ENCODE assay signal across 11 cellular contexts in the genomic region with DNA sequence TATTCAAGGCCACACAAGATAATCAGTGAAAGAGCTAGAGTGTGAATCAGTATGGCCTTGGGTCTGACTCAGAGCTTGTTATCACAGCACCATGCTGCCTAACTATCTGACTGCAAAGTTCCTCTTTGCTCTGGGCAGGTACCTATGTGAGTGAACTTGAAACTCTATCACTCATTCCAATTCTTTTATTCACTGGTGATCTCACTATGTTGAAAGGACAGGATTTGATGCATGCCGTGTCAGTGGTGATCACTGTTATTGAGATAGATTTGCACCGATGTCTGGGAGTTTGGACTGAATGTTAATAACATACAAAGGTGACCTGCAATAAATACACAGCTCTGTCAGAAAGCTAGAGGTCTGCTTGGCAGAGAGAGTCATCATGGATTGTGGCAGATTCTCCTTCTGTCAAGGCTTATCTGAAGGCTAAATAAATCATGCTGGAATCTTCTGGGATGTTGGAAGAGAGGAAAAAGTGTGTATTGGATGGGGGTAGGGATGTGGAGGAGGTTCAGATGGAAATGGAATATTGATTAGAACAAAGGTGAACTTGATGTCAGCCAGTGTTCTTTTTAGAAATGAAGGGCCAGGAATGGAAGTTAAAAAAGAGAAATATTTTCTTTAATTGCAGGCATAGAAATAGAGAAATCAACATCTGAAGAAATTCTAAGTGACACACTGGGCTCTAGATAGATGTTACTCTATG.
A peak's percentile ranks its signal among the peaks of the same experiment; 100 is the strongest.
DNase-seq lines count a peak whose midpoint lies in the region; ATAC-seq, FAIRE-seq and TF ChIP-seq lines count a peak whose summit lies in the region.
"Had no signal": no experiment of that assay in that cellular context is flagged by ENCODE, and none has a peak within 500 bp of the region (broad histone marks: within the 10 kb centered on the region; RNA-seq: fewer than 3 reads in every experiment).

No MANE protein-coding gene starts in this region.

- H3K9ac ChIP-seq in KMS-11, result no peak overlapping the region; the same call in 1 of the 2 replicates
- H3K9ac ChIP-seq in mesendoderm (ENCODE audit: low read length), result no peak overlapping the region

- peaks cover 100% of the 10 kb centered on the region for H3K4me1 ChIP-seq in KMS-11 (ENCODE audit: low read depth, poor library complexity, severe bottlenecking)
- peaks cover 7% of the 10 kb centered on the region for H3K4me1 ChIP-seq in mesendoderm (ENCODE audit: control insufficient read depth, low read depth, low read length)

- no peaks in the 10 kb centered on the region for H3K79me1 ChIP-seq in mesendoderm (ENCODE audit: low read length)

- 0 out of 2 replicates have a peak overlapping the region, but pooled peaks have one; percentile 21 for H2AFZ ChIP-seq in KMS-11 (ENCODE audit: low read depth)

- H3K27ac ChIP-seq in KMS-11 (peak overlapping the region; percentile 89), mesendoderm (ENCODE audit: low read depth, low read length) (no peak overlapping the region)
- H3K27ac ChIP-seq: Peyer's patch had no signal

- peak; percentile 53 for ATAC-seq in GM18909 (IDR thresholded peaks at IDR 0.05; ENCODE audit: poor library complexity, unreplicated experiment)

- H2BK120ac ChIP-seq in mesendoderm (ENCODE audit: low read depth, low read length), result no peak overlapping the region

- H3K4me3 ChIP-seq in KMS-11 (IDR thresholded peaks at IDR 0.05; ENCODE audit: insufficient read depth, low read depth, low read length), result no peak overlapping the region
- H3K4me3 ChIP-seq in mesendoderm (ENCODE audit: low read length), result no peak overlapping the region
- H3K4me3 ChIP-seq: Peyer's patch had no signal

- H3K27me3 ChIP-seq in KMS-11 (ENCODE audit: insufficient read depth, low read depth) (no peaks in the 10 kb centered on the region), mesendoderm (ENCODE audit: insufficient read depth, low read length, poor library complexity) (no peaks in the 10 kb centered on the region)
- H3K27me3 ChIP-seq: Peyer's patch had no signal

- WGBS in mesendoderm (ENCODE audit: extremely low coverage, insufficient coverage, low lambda C conversion rate), result no CpG with 5 or more reads among the region's 2 CpGs

- H3K56ac ChIP-seq in mesendoderm (ENCODE audit: low read length), result no peak overlapping the region

- H3K79me2 ChIP-seq in KMS-11 (ENCODE audit: insufficient read depth, low read depth), result no peaks in the 10 kb centered on the region
- H3K79me2 ChIP-seq in mesendoderm (ENCODE audit: control insufficient read depth, insufficient read depth, low read length), result no peaks in the 10 kb centered on the region

- no peak for DNase-seq in H54 (ENCODE audit: insufficient read length, low spot score)
- peak; percentile 70 for DNase-seq in mesendoderm
- DNase-seq in NCI-H2171 (lab: John Stamatoyannopoulos, UW), result no peak
- DNase-seq in iPS-NIHi11 (ENCODE audit: low spot score), result no peak
- no peak for DNase-seq in NCI-H82 treated with DMSO at 0.1 percent for 48 hours (lab: John Stamatoyannopoulos, UW; ENCODE audit: unreplicated experiment)
- no peak for DNase-seq in activated naive CD4-positive, alpha-beta T cell treated with anti-CD3 and anti-CD28 coated beads, Interleukin-2, amount 50 U/mL, for 16 hours
- DNase-seq: left cardiac atrium had no signal

- H2AK5ac ChIP-seq in mesendoderm (ENCODE audit: low read length), result no peak overlapping the region

- no peak overlapping the region for H4K5ac ChIP-seq in mesendoderm (ENCODE audit: low read length)

- no peak overlapping the region for H2BK15ac ChIP-seq in mesendoderm (replicated peaks; ENCODE audit: low read depth)

- peak; percentile 92 for FAIRE-seq in H54 (lab: Jason Lieb, UNC)
- FAIRE-seq: H1 had no signal

- no peak for TF ChIP-seq CTCF in KMS-11 (conservative IDR thresholded peaks at IDR 0.05; ENCODE audit: low read depth, low read length)

- H3K4me2 ChIP-seq in KMS-11 (peak overlapping the region; percentile 91; the same call in 1 of the 2 replicates), mesendoderm (ENCODE audit: low read length) (no peak overlapping the region)

- no peak overlapping the region for H3K4ac ChIP-seq in mesendoderm (ENCODE audit: low read depth, low read length)

- H3K23ac ChIP-seq in mesendoderm (ENCODE audit: low read length), result no peak overlapping the region

- TF ChIP-seq POLR2A in H54 (IDR thresholded peaks at IDR 0.05; ENCODE audit: low read depth, low read length), result no peak

- no peak overlapping the region for H4K8ac ChIP-seq in mesendoderm (ENCODE audit: low read depth, low read length)

- H4K20me1 ChIP-seq in KMS-11 (ENCODE audit: insufficient read depth), result no peaks in the 10 kb centered on the region

- H3K18ac ChIP-seq in mesendoderm (ENCODE audit: low read length), result peak overlapping the region; percentile 23

- no peak overlapping the region for H2BK5ac ChIP-seq in mesendoderm (ENCODE audit: low read length)

- H3K36me3 ChIP-seq in KMS-11 (ENCODE audit: insufficient read depth) (no peaks in the 10 kb centered on the region), mesendoderm (ENCODE audit: control insufficient read depth, insufficient read depth, low read length) (no peaks in the 10 kb centered on the region)
- H3K36me3 ChIP-seq: Peyer's patch had no signal
